8 cellular contexts compared by ENCODE assay signal in the genomic region with DNA sequence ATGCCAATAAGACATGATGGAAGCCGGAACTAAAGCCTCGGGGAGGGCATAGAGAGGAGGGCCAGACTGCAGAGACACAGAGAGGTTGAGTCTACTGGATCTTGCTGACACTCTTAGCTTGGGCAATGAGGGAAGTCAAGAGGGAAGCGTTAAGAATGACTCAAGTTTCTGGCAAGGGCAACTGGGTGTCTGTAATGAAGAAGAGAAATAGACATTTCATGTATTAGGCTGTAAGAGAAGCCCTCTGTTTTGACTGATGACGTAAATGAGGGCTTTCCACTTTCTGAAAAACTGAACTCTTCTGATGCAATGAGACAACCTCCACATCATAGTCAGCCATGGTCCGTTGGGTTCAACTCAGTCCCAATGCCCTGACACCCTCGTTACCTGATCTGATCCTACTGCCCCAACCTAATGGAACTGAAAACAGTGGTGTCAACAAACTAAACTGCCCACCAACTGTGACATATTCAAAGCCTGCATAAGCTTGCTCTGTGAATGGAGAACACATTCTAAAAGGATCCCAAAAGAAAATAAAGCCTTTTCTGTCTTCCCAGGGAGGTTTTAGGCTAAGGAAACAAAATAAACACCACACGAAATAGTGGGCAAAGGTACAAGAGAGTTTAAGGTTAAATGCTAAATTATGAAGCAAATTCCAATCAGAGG. TPM values are rescaled to one million over a fixed set of nuclear protein-coding genes. Genes with fewer than 3 reads are reported as not detected.
DNase-seq lines count a peak whose midpoint lies in the region; ATAC-seq lines count a peak whose summit lies in the region.

No MANE protein-coding gene starts in this region.

- peaks cover 9 to 18% of the 10 kb centered on the region in 2 donors for H3K4me1 ChIP-seq in mucosa of rectum (ENCODE audit: control insufficient read depth in 2 of 2, insufficient read depth in 2 of 2, low read length in 2 of 2)

- H3K36me3 ChIP-seq in mucosa of rectum (ENCODE audit: control insufficient read depth in 2 of 2, insufficient read depth in 2 of 2, low read length in 2 of 2): no peaks in the 10 kb centered on the region

- no peaks in the 10 kb centered on the region for H3K27me3 ChIP-seq in mucosa of rectum (ENCODE audit: control insufficient read depth in 2 of 2, insufficient read depth in 2 of 2, low read length in 2 of 2)

- ATAC-seq in Right ventricle myocardium inferior (peak; percentile 36), HG03571 (IDR thresholded peaks at IDR 0.05; ENCODE audit: unreplicated experiment) (no peak), HG03135 (IDR thresholded peaks at IDR 0.05; ENCODE audit: unreplicated experiment) (no peak)

- intact Hi-C loops in Right ventricle myocardium inferior (cut with DNase I): loop anchor here (1.0 kb wide), 1 partner anchor 46 kb away; a partner anchor contains a TSS
- intact Hi-C loops in cardiac septum (cut with DNase I): loop anchor here (1.0 to 5.0 kb wide), 3 partner anchors 11 to 52 kb away; a partner anchor contains a TSS

- H3K27ac ChIP-seq in cingulate gyrus (ENCODE audit: low read depth, low read length): peak overlapping the region; percentile 41
- H3K27ac ChIP-seq in mucosa of rectum (ENCODE audit: low read depth in 2 of 2, low read length in 2 of 2): peak overlapping the region; percentile 83 to 87

- DNase-seq in Right ventricle myocardium inferior (ENCODE audit: missing footprints) (no peak), cardiac septum (ENCODE audit: low spot score) (no peak)
- DNase-seq in activated CD4-positive, CD25-positive, alpha-beta regulatory T cell (lab: John Stamatoyannopoulos, UW): no peak
- no peak for DNase-seq in central memory CD4-positive, alpha-beta T cell

- no peaks in the 10 kb centered on the region for H3K9me3 ChIP-seq in mucosa of rectum (ENCODE audit: control insufficient read depth in 2 of 2, low read length in 2 of 2)

- H3K4me3 ChIP-seq in mucosa of rectum (ENCODE audit: low read length in 2 of 2): peak overlapping the region in 1 of 2 donors; percentile 60

- H3K9ac ChIP-seq in mucosa of rectum (ENCODE audit: low read depth in 1 of 2, low read length in 2 of 2): peak overlapping the region in 1 of 2 donors; percentile 61

RNA-seq across cellular contexts. Expression of a gene that starts 45.8 kb away (rescaled TPM):
- total RNA-seq in Right ventricle myocardium inferior: 139 TPM
- 211 TPM for total RNA-seq in cardiac septum
